In genomic region chr1:179229214-179230140, GRCh38 we compare ENCODE assay signal across 8 cellular contexts. TPM values are rescaled to one million over a fixed set of nuclear protein-coding genes. Genes with fewer than 3 reads are reported as not detected.
A peak's percentile ranks its signal among the peaks of the same experiment; 100 is the strongest.
DNase-seq lines count a peak whose midpoint lies in the region; ATAC-seq and TF ChIP-seq lines count a peak whose summit lies in the region.

Gene ABL2 (minus strand): TSS chr1:179229677. CDS start chr1:179229397, 280 bp downstream.

- intact Hi-C loops in Right ventricle myocardium superior (cut with DNase I), result no loop called here

- DNase-seq in CMK (ENCODE audit: low read depth), result peak; percentile 32
- peak; percentile 86 for DNase-seq in GM20000 (ENCODE audit: low spot score)
- peak; percentile 40 to 53 for DNase-seq in SJSA1 (ENCODE audit: low read depth in 1 of 2, low spot score in 2 of 2)
- DNase-seq in Right ventricle myocardium superior, result peak; percentile 64
- DNase-seq in progenitor cell of endocrine pancreas (ENCODE audit: low spot score, unreplicated experiment), result peak; percentile 53

- H3K4me1 Mint-ChIP-seq in activated naive CD8-positive, alpha-beta T cell (ENCODE audit: low read depth), result peaks cover 31% of the 10 kb centered on the region
- H3K4me1 Mint-ChIP-seq in progenitor cell of endocrine pancreas (ENCODE audit: low read depth), result peaks cover 19% of the 10 kb centered on the region

- peak within 1 kb of the TSS; percentile 70 for H3K4me3 ChIP-seq in HUES6 (ENCODE audit: low read depth, low read length)
- H3K4me3 ChIP-seq in SJSA1, result peak within 1 kb of the TSS; percentile 96
- H3K4me3 ChIP-seq in urinary bladder (ENCODE audit: low read depth, low read length), result peak within 1 kb of the TSS; percentile 99

- peaks cover 5% of the 10 kb centered on the region for H3K36me3 Mint-ChIP-seq in activated naive CD8-positive, alpha-beta T cell
- H3K36me3 Mint-ChIP-seq in progenitor cell of endocrine pancreas (ENCODE audit: insufficient read depth), result peaks cover 10% of the 10 kb centered on the region

- H3K36me3 ChIP-seq in HUES6 (ENCODE audit: control insufficient read depth, insufficient read depth, low read length) (peaks cover 1% of the 10 kb centered on the region), SJSA1 (peaks cover 7% of the 10 kb centered on the region), urinary bladder (ENCODE audit: insufficient read depth) (no peaks in the 10 kb centered on the region)

- peak; percentile 95 for ATAC-seq in Right ventricle myocardium superior (ENCODE audit: poor library complexity)

- H3K27ac ChIP-seq in HUES6 (ENCODE audit: low read depth, low read length) (peak within 1 kb of the TSS; percentile 86), SJSA1 (peak within 1 kb of the TSS; percentile 49; the same call in 1 of the 2 replicates), urinary bladder (ENCODE audit: low read depth) (peak within 1 kb of the TSS; percentile 35)

- TF ChIP-seq CTCF in GM20000 (IDR thresholded peaks at IDR 0.05; ENCODE audit: extremely low read depth, missing control alignments), result no peak
- TF ChIP-seq CTCF in progenitor cell of endocrine pancreas (IDR thresholded peaks at IDR 0.05; ENCODE audit: unreplicated experiment), result no peak

- peak within 1 kb of the TSS; percentile 94 for H3K4me3 Mint-ChIP-seq in activated naive CD8-positive, alpha-beta T cell
- H3K4me3 Mint-ChIP-seq in progenitor cell of endocrine pancreas (ENCODE audit: low read depth), result peak within 1 kb of the TSS; percentile 93

- peak within 1 kb of the TSS; percentile 87 for H3K27ac Mint-ChIP-seq in activated naive CD8-positive, alpha-beta T cell
- H3K27ac Mint-ChIP-seq in progenitor cell of endocrine pancreas, result peak within 1 kb of the TSS; percentile 95

- under 1% methylated on average over 81 of the region's 94 CpGs for WGBS in urinary bladder

- H3K4me1 ChIP-seq in HUES6 (ENCODE audit: control insufficient read depth, insufficient read depth, low read length) (peaks cover 8% of the 10 kb centered on the region; the same call in 1 of the 2 replicates), SJSA1 (replicated peaks) (peaks cover 34% of the 10 kb centered on the region), urinary bladder (ENCODE audit: insufficient read depth) (no peaks in the 10 kb centered on the region)

- H3K27me3 Mint-ChIP-seq in activated naive CD8-positive, alpha-beta T cell, result no peaks in the 10 kb centered on the region
- H3K27me3 Mint-ChIP-seq in progenitor cell of endocrine pancreas, result peaks cover 8% of the 10 kb centered on the region

- no peaks in the 10 kb centered on the region for H3K27me3 ChIP-seq in HUES6 (ENCODE audit: control insufficient read depth, insufficient read depth, low read length)
- H3K27me3 ChIP-seq in SJSA1 (replicated peaks), result no peaks in the 10 kb centered on the region

- no peaks in the 10 kb centered on the region for H3K9me3 ChIP-seq in HUES6 (ENCODE audit: control insufficient read depth, insufficient read depth, low read depth, low read length)
- no peaks in the 10 kb centered on the region for H3K9me3 ChIP-seq in SJSA1 (replicated peaks)

- H3K9me3 Mint-ChIP-seq in activated naive CD8-positive, alpha-beta T cell (ENCODE audit: low read depth), result no peaks in the 10 kb centered on the region
- H3K9me3 Mint-ChIP-seq in progenitor cell of endocrine pancreas (ENCODE audit: low read depth), result no peaks in the 10 kb centered on the region

- peak within 1 kb of the TSS; percentile 90 for H3K9ac ChIP-seq in HUES6 (ENCODE audit: low read length)

RNA-seq across cellular contexts. Expression of gene ABL2, which starts in this region (rescaled TPM):
- 18.7 and 39.9 TPM in 2 replicates for total RNA-seq in SJSA1 (2014; rRNA removed; shearing (Covaris generic))
- total RNA-seq in Right ventricle myocardium superior (7.4 TPM), progenitor cell of endocrine pancreas (23.7 and 25.1 TPM in 2 replicates), urinary bladder (17.4 TPM)
- 5.9 TPM for polyA plus RNA-seq in urinary bladder

Comparison
In these comparisons a context has a peak if more than half of its experiments do, and no peak if none do; other contexts are left out.
1. Peak in every context shown above with its lines: DNase-seq, ATAC-seq, H3K4me3 ChIP-seq and H3K27ac ChIP-seq.
2. DNase-seq: peak in every context shown above with its lines; median percentile 86 in GM20000; 64 in Right ventricle myocardium superior; 53 in progenitor cell of endocrine pancreas; 46 in SJSA1; 32 in CMK.
3. H3K27ac ChIP-seq: peak in every context shown above with its lines; median percentile 86 in HUES6; 49 in SJSA1; 35 in urinary bladder.